In genomic region chr10:95787447-95787846, GRCh38 we compare ENCODE assay signal across 18 cellular contexts.
"Had no signal": no experiment of that assay in that cellular context is flagged by ENCODE, and none has a peak within 500 bp of the region (broad histone marks: within the 10 kb centered on the region; RNA-seq: fewer than 3 reads in every experiment).

No MANE protein-coding gene starts in this region.

- H3K4me3 Mint-ChIP-seq: activated naive CD4-positive, alpha-beta T cell treated with anti-CD3 and anti-CD28 coated beads for 36 hours; neural crest cell; T-cell had no signal

- ATAC-seq: heart left ventricle, left lobe of liver, pancreas, T-cell had no signal

- H3K36me3 Mint-ChIP-seq: T-cell had no signal

- DNase-seq: activated CD4-positive, CD25-positive, alpha-beta regulatory T cell; activated CD8-positive, alpha-beta memory T cell treated with anti-CD3 and anti-CD28 coated beads, Interleukin-2, amount 50 U/mL, for 48 hours; activated naive CD4-positive, alpha-beta T cell treated with anti-CD3 and anti-CD28 coated beads for 36 hours; caudate nucleus; colonic mucosa; effector CD4-positive, alpha-beta T cell; foreskin melanocyte; heart left ventricle; mammary epithelial cell; pancreas; stimulated activated CD4-positive, alpha-beta T cell treated with anti-CD3 and anti-CD28 coated beads, Interleukin-4, amount 100 ng/mL, for 1 hour; stimulated activated CD8-positive, alpha-beta memory T cell treated with anti-CD3 and anti-CD28 coated beads, Interleukin-4, amount 100 ng/mL, for 48 hours; stomach; T-cell had no signal

- H3K9me3 Mint-ChIP-seq: activated naive CD4-positive, alpha-beta T cell treated with anti-CD3 and anti-CD28 coated beads for 36 hours; neural crest cell; T-cell had no signal

- FAIRE-seq: islet of Langerhans, pancreas, TTC549 had no signal

- H3K27ac Mint-ChIP-seq: activated naive CD4-positive, alpha-beta T cell treated with anti-CD3 and anti-CD28 coated beads for 36 hours; T-cell had no signal
